Comparison of ENCODE assay signal across 7 cellular contexts in genomic region chr11:77913608-77914306, GRCh38.
DNase-seq lines count a peak whose midpoint lies in the region; ATAC-seq and TF ChIP-seq lines count a peak whose summit lies in the region.
"Not testable (repeated sequence)": the region's sequence is repeated elsewhere in the genome, so short reads cannot be mapped to it uniquely, and the experiment has no call there.

No MANE protein-coding gene starts in this region.

- DNase-seq in DMS53 (lab: John Stamatoyannopoulos, UW) = peak; percentile 77
- peak in 2 of 3 experiments; percentile 33 to 49 for DNase-seq in NCI-H1417 (lab: John Stamatoyannopoulos, UW)
- DNase-seq in PC-3; hepatocyte (ENCODE audit: low spot score); nephron progenitor cell: not testable (repeated sequence)
- peak; percentile 2 for DNase-seq in amniotic epithelial cell (ENCODE audit: low read depth)
- DNase-seq in colonic mucosa = peak; percentile 21

- H3K27ac ChIP-seq in PC-3 (ENCODE audit: low read length) (peak overlapping the region; percentile 75), colonic mucosa (peak overlapping the region; percentile 18), hepatocyte (peak overlapping the region; percentile 24)

- not testable (repeated sequence) for H3K4me3 Mint-ChIP-seq in nephron progenitor cell

- H3K27me3 ChIP-seq in PC-3 (ENCODE audit: low read length); colonic mucosa; hepatocyte: not testable (repeated sequence)

- CTCF ChIA-PET in PC-3 (lab: Charles Lee) = not testable (repeated sequence)

- not testable (repeated sequence) for TF ChIP-seq CTCF in PC-3 (conservative IDR thresholded peaks at IDR 0.05; ENCODE audit: low read depth, low read length); colonic mucosa (IDR thresholded peaks at IDR 0.05); hepatocyte (IDR thresholded peaks at IDR 0.05; ENCODE audit: poor library complexity); nephron progenitor cell (IDR thresholded peaks at IDR 0.05)

- H3K27me3 Mint-ChIP-seq in nephron progenitor cell (ENCODE audit: low read depth, poor library complexity) = not testable (repeated sequence)

- peaks cover 23% of the 10 kb centered on the region for H3K4me1 ChIP-seq in PC-3 (ENCODE audit: insufficient read depth, low read length)
- H3K4me1 ChIP-seq in colonic mucosa = not testable (repeated sequence)
- H3K4me1 ChIP-seq in hepatocyte (ENCODE audit: insufficient read depth) = peaks cover 27% of the 10 kb centered on the region

- H3K79me2 ChIP-seq in PC-3 (ENCODE audit: low read length); hepatocyte: not testable (repeated sequence)

- not testable (repeated sequence) for H3K9me2 ChIP-seq in PC-3 (replicated peaks; ENCODE audit: low read length); hepatocyte (replicated peaks; ENCODE audit: insufficient read depth)

- H3K4me3 ChIP-seq in PC-3 (ENCODE audit: low read length); colonic mucosa; hepatocyte: not testable (repeated sequence)

- POLR2A ChIA-PET in PC-3 (lab: Charles Lee; ENCODE audit: unreplicated experiment) = interaction anchor here (0.7 kb wide), 2 partner anchors 10 to 81 kb away, joined by 3 read pairs; partner anchors contain the start of gene INTS4

- H3K9ac ChIP-seq in PC-3 (ENCODE audit: low read length); colonic mucosa (ENCODE audit: low read depth in 2 of 2, low read length in 2 of 2): not testable (repeated sequence)

- 55% methylated on average over 4 of the region's 4 CpGs for WGBS in hepatocyte (ENCODE audit: low lambda C conversion rate, missing lambda C conversion rate)

- H3F3A ChIP-seq in PC-3 (ENCODE audit: low read length, unreplicated experiment) = not testable (repeated sequence)

- H3K27ac Mint-ChIP-seq in nephron progenitor cell = peak overlapping the region; percentile 49

- BruUV-seq in PC-3 (replicated peaks; lab: Mats Ljungman, UMichigan) = not testable (repeated sequence)

- ATAC-seq in PC-3 = not testable (repeated sequence)

- peaks cover 49% of the 10 kb centered on the region for H3K36me3 Mint-ChIP-seq in nephron progenitor cell (ENCODE audit: low read depth)

- intact Hi-C loops in PC-3 (cut with micrococcal nuclease) = loop anchor here (10.0 kb wide), 1 partner anchor 81 kb away; the partner anchor contains the start of gene INTS4
- intact Hi-C loops in colonic mucosa (cut with DNase I) = not testable (repeated sequence)

- H3K9me3 ChIP-seq in PC-3 (ENCODE audit: low read length); colonic mucosa; hepatocyte (ENCODE audit: low read depth): not testable (repeated sequence)

- H3K36me3 ChIP-seq in PC-3 (ENCODE audit: low read depth, low read length); colonic mucosa; hepatocyte (replicated peaks; ENCODE audit: insufficient read depth, low read depth): not testable (repeated sequence)

- H4K20me1 ChIP-seq in PC-3 (ENCODE audit: low read length); hepatocyte (ENCODE audit: insufficient read depth, poor library complexity, severe bottlenecking): not testable (repeated sequence)

- not testable (repeated sequence) for H3K9me3 Mint-ChIP-seq in nephron progenitor cell

- not testable (repeated sequence) for H3K4me1 Mint-ChIP-seq in nephron progenitor cell

- H2AFZ ChIP-seq in PC-3 (ENCODE audit: low read length); hepatocyte: not testable (repeated sequence)

- H3K4me2 ChIP-seq in PC-3 (ENCODE audit: low read length) = peak overlapping the region; percentile 68
- H3K4me2 ChIP-seq in hepatocyte = not testable (repeated sequence)

Comparison
In these comparisons a context has a peak if more than half of its experiments do, and no peak if none do; other contexts are left out.
1. H3K27ac ChIP-seq: peak in every context shown above with its lines; median percentile 75 in PC-3; 24 in hepatocyte; 18 in colonic mucosa.